Comparison of ENCODE assay signal across 10 cellular contexts in genomic region chr3:186414735-186415419, GRCh38. TPM values are rescaled to one million over a fixed set of nuclear protein-coding genes. Genes with fewer than 3 reads are reported as not detected.
DNase-seq lines count a peak whose midpoint lies in the region; ATAC-seq and TF ChIP-seq lines count a peak whose summit lies in the region.
"Had no signal": no experiment of that assay in that cellular context is flagged by ENCODE, and none has a peak within 500 bp of the region (broad histone marks: within the 10 kb centered on the region; RNA-seq: fewer than 3 reads in every experiment).

No MANE protein-coding gene starts in this region.

- intact Hi-C loops in Calu3 (cut with micrococcal nuclease; ENCODE audit: unreplicated experiment) (loop anchor here (10.0 kb wide), 2 partner anchors 60 to 410 kb away; no protein-coding TSS in a partner anchor), psoas muscle (cut with DNase I) (no loop called here)

- DNase-seq in Calu3 (peak; percentile 48), LoVo (ENCODE audit: low spot score) (peak; percentile 77), cerebellar cortex (ENCODE audit: low spot score) (peak; percentile 34), psoas muscle (peak in 1 of 2 donors; percentile 19), cortex of kidney (lab: John Stamatoyannopoulos, UW) (no peak)
- DNase-seq in activated CD8-positive, alpha-beta memory T cell treated with anti-CD3 and anti-CD28 coated beads, Interleukin-2, amount 10 ng/mL, durations not matched to agents 7 days and 5 days, result no peak
- DNase-seq: Right ventricle myocardium superior had no signal

- ATAC-seq in psoas muscle (peak in 3 of 4 donors; percentile 30 to 46 (median 37)), GM21447 (IDR thresholded peaks at IDR 0.05; ENCODE audit: unreplicated experiment) (no peak), HG03095 (IDR thresholded peaks at IDR 0.05; ENCODE audit: unreplicated experiment) (no peak)
- ATAC-seq in activated CD8-positive, alpha-beta memory T cell treated with anti-CD3 and anti-CD28 coated beads, Interleukin-2, amount 10 ng/mL, durations not matched to agents 7 days and 5 days, result no peak

- peak overlapping the region; percentile 57 for H3K4me3 Mint-ChIP-seq in Calu3 (ENCODE audit: low read depth, unreplicated experiment)
- H3K4me3 Mint-ChIP-seq in activated CD8-positive, alpha-beta memory T cell treated with anti-CD3 and anti-CD28 coated beads, Interleukin-2, amount 10 ng/mL, durations not matched to agents 7 days and 5 days, result no peak overlapping the region

- H3K27ac ChIP-seq in psoas muscle, result no peak overlapping the region
- H3K27ac ChIP-seq: HL-60 had no signal

- TF ChIP-seq CTCF in Calu3 (IDR thresholded peaks at IDR 0.05; ENCODE audit: unreplicated experiment) (no peak), psoas muscle (IDR thresholded peaks at IDR 0.05) (no peak)

- CTCF ChIA-PET in Calu3 (lab: Charles Lee), result interaction anchor here (1.6 kb wide), 1 partner anchor 9 kb away, joined by 3 read pairs; no protein-coding TSS in a partner anchor
- CTCF ChIA-PET in activated CD8-positive, alpha-beta memory T cell treated with anti-CD3 and anti-CD28 coated beads, Interleukin-2, amount 10 ng/mL, durations not matched to agents 7 days and 5 days (lab: Charles Lee), result interaction anchor here (1.7 kb wide), 1 partner anchor 202 kb away, joined by 5 read pairs; no protein-coding TSS in a partner anchor

- no peaks in the 10 kb centered on the region for H3K9me3 Mint-ChIP-seq in Calu3 (ENCODE audit: low read depth, unreplicated experiment)
- H3K9me3 Mint-ChIP-seq in activated CD8-positive, alpha-beta memory T cell treated with anti-CD3 and anti-CD28 coated beads, Interleukin-2, amount 10 ng/mL, durations not matched to agents 7 days and 5 days (ENCODE audit: low read depth), result no peaks in the 10 kb centered on the region

- H3K36me3 Mint-ChIP-seq in Calu3 (ENCODE audit: insufficient read depth, unreplicated experiment), result no peaks in the 10 kb centered on the region
- H3K36me3 Mint-ChIP-seq in activated CD8-positive, alpha-beta memory T cell treated with anti-CD3 and anti-CD28 coated beads, Interleukin-2, amount 10 ng/mL, durations not matched to agents 7 days and 5 days, result no peaks in the 10 kb centered on the region

- WGBS in psoas muscle, 3 donors, result 49 to 80% (median 60%) methylated on average over 4 of the region's 4 CpGs

- no peak overlapping the region for H3K27ac Mint-ChIP-seq in Calu3 (ENCODE audit: unreplicated experiment)
- H3K27ac Mint-ChIP-seq in activated CD8-positive, alpha-beta memory T cell treated with anti-CD3 and anti-CD28 coated beads, Interleukin-2, amount 10 ng/mL, durations not matched to agents 7 days and 5 days, result no peak overlapping the region

- H3K4me3 ChIP-seq in psoas muscle, result peak overlapping the region; percentile 53

- peaks cover 30% of the 10 kb centered on the region for H3K4me1 Mint-ChIP-seq in Calu3 (ENCODE audit: low read depth, unreplicated experiment)
- H3K4me1 Mint-ChIP-seq in activated CD8-positive, alpha-beta memory T cell treated with anti-CD3 and anti-CD28 coated beads, Interleukin-2, amount 10 ng/mL, durations not matched to agents 7 days and 5 days, result peaks cover 11% of the 10 kb centered on the region

- no TSS peak for BruUV-seq in Calu3 (replicated peaks; lab: Mats Ljungman, UMichigan)

- H3K27me3 Mint-ChIP-seq in Calu3 (ENCODE audit: unreplicated experiment), result peaks cover 76% of the 10 kb centered on the region
- peaks cover 41% of the 10 kb centered on the region for H3K27me3 Mint-ChIP-seq in activated CD8-positive, alpha-beta memory T cell treated with anti-CD3 and anti-CD28 coated beads, Interleukin-2, amount 10 ng/mL, durations not matched to agents 7 days and 5 days

- peaks cover 7% of the 10 kb centered on the region for H3K4me1 ChIP-seq in psoas muscle

- no peaks in the 10 kb centered on the region for H3K9me3 ChIP-seq in psoas muscle

- H3K27me3 ChIP-seq in psoas muscle (ENCODE audit: insufficient read depth in 3 of 3, low read length in 2 of 3), result no peaks in the 10 kb centered on the region

- no peaks in the 10 kb centered on the region for H3K36me3 ChIP-seq in psoas muscle (ENCODE audit: insufficient read depth in 1 of 2, low read depth in 1 of 2)

RNA-seq across cellular contexts. Expression of gene DGKG, which starts 52.8 kb away (rescaled TPM):
- total RNA-seq in Calu3 (2022), result 5.7 and 7.2 TPM in 2 replicates
- 10 to 100 TPM in 2 of 4 donors, 1 to 10 TPM in 2; 5.3 to 12.1 (median 9.4) TPM for total RNA-seq in psoas muscle
- polyA plus RNA-seq in psoas muscle, result 10 to 100 TPM in 1 of 3 donors, 1 to 10 TPM in 2; 3.6 to 10.4 (median 6.7) TPM
- total RNA-seq in activated CD8-positive, alpha-beta memory T cell treated with anti-CD3 and anti-CD28 coated beads, Interleukin-2, amount 10 ng/mL, durations not matched to agents 7 days and 5 days, result under 1 TPM; 0.20 to 0.66 TPM

Comparison
In these comparisons a context has a peak if more than half of its experiments do, and no peak if none do; other contexts are left out.
1. DNase-seq: peak in Calu3 (single experiment), LoVo (single experiment) and cerebellar cortex (single experiment); none in activated CD8-positive, alpha-beta memory T cell treated with anti-CD3 and anti-CD28 coated beads, Interleukin-2, amount 10 ng/mL, durations not matched to agents 7 days and 5 days (single experiment) and cortex of kidney (single experiment).
2. ATAC-seq: peak in psoas muscle (3 of 4); none in GM21447 (single experiment), HG03095 (single experiment) and activated CD8-positive, alpha-beta memory T cell treated with anti-CD3 and anti-CD28 coated beads, Interleukin-2, amount 10 ng/mL, durations not matched to agents 7 days and 5 days (single experiment).